In the genomic region with DNA sequence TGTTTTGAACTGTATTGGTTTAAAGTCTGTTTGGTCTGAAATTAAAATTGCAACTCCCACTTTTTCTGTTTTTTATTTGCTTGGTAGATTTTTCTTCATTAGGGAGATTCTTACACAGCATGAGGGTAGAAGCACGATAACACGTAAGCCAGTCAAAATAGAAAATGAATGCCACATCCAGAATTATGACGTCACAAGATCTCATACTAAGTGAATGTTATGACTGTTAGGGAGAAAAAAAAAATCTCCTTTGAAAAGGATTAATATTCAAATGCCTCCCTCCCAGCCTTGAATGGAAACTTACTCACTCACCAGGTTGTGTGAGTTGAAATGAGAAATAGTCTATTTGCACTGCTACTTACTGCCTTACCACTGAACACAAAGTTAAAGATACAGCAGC, we compare ENCODE assay signal across 28 cellular contexts.
"Had no signal": no experiment of that assay in that cellular context is flagged by ENCODE, and none has a peak within 500 bp of the region (broad histone marks: within the 10 kb centered on the region; RNA-seq: fewer than 3 reads in every experiment).

No MANE protein-coding gene starts in this region.

- H3K36me3 ChIP-seq: neural progenitor cell, ovary, spleen, suprapubic skin, tibial artery, transverse colon, upper lobe of right lung, uterus had no signal

- H3K9me3 ChIP-seq: ovary, psoas muscle, suprapubic skin, testis, tibial artery, transverse colon, upper lobe of right lung, uterus had no signal

- H3K4me1 ChIP-seq: neural progenitor cell, parathyroid adenoma, psoas muscle, suprapubic skin, testis, tibial artery, transverse colon, upper lobe of right lung, uterus had no signal

- H2AFZ ChIP-seq: neural progenitor cell, parathyroid adenoma had no signal

- ATAC-seq: natural killer cell; psoas muscle; right cardiac atrium; sciatic nerve; stimulated activated memory B cell treated with anti-CD40 and anti-IgM and Interleukin-4, amounts not matched to agents 10 μg/mL and 1 μg/mL and 100 μg/mL, for 72 hours; stimulated activated naive CD8-positive, alpha-beta T cell treated with anti-CD3 and anti-CD28 coated beads, Interleukin-15, amount 100 ng/mL, for 72 hours; stimulated activated naive CD8-positive, alpha-beta T cell treated with anti-CD3 and anti-CD28 coated beads, Interleukin-15, Interleukin-2, amounts not matched to agents 100 U/mL and 50 U/mL, for 24 hours; upper lobe of right lung had no signal

- H3K9ac ChIP-seq: neural progenitor cell, parathyroid adenoma had no signal

- H3K79me2 ChIP-seq: parathyroid adenoma had no signal

- DNase-seq: natural killer cell; occipital lobe; ovary; posterior cingulate gyrus; psoas muscle; right cardiac atrium; spleen; stimulated activated CD4-positive, alpha-beta T cell treated with anti-CD3 and anti-CD28 coated beads, Interleukin-12 subunit alpha, Interleukin-12 subunit beta, amount 100 ng/mL, for 4 hours; stimulated activated CD4-positive, alpha-beta T cell treated with anti-CD3 and anti-CD28 coated beads, Interleukin-1b, Interleukin-23, amount 100 ng/mL, for 48 hours; stimulated activated CD4-positive, alpha-beta T cell treated with anti-CD3 and anti-CD28 coated beads, Interleukin-4, amount 100 ng/mL, for 1 hour; stimulated activated CD4-positive, alpha-beta T cell treated with anti-CD3 and anti-CD28 coated beads, Interleukin-4, amount 100 ng/mL, for 4 hours; stimulated activated CD8-positive, alpha-beta memory T cell treated with anti-CD3 and anti-CD28 coated beads, Interleukin-4, amount 100 ng/mL, for 48 hours; stimulated activated naive CD4-positive, alpha-beta T cell; stimulated activated naive CD8-positive, alpha-beta T cell treated with anti-CD3 and anti-CD28 coated beads, Interleukin-15, amount 100 ng/mL, for 72 hours; stimulated activated naive CD8-positive, alpha-beta T cell treated with anti-CD3 and anti-CD28 coated beads, Interleukin-15, Interleukin-2, amounts not matched to agents 100 U/mL and 50 U/mL, for 24 hours; substantia nigra; testis; tibial artery; transverse colon; upper lobe of right lung; uterus had no signal

- H3K4me2 ChIP-seq: neural progenitor cell, smooth muscle cell had no signal

- H3K27ac ChIP-seq: neural progenitor cell, ovary, parathyroid adenoma, psoas muscle, skin epidermis, spleen, suprapubic skin, testis, tibial artery, transverse colon, upper lobe of right lung, uterus had no signal

- H3K27me3 ChIP-seq: neural progenitor cell, ovary, spleen, suprapubic skin, testis, tibial artery, transverse colon, upper lobe of right lung, uterus had no signal

- H3K4me3 ChIP-seq: neural progenitor cell, ovary, psoas muscle, skin epidermis, smooth muscle cell, spleen, suprapubic skin, testis, tibial artery, transverse colon, upper lobe of right lung, uterus had no signal
